ENCODE assay signal across 19 cellular contexts in the genomic region with DNA sequence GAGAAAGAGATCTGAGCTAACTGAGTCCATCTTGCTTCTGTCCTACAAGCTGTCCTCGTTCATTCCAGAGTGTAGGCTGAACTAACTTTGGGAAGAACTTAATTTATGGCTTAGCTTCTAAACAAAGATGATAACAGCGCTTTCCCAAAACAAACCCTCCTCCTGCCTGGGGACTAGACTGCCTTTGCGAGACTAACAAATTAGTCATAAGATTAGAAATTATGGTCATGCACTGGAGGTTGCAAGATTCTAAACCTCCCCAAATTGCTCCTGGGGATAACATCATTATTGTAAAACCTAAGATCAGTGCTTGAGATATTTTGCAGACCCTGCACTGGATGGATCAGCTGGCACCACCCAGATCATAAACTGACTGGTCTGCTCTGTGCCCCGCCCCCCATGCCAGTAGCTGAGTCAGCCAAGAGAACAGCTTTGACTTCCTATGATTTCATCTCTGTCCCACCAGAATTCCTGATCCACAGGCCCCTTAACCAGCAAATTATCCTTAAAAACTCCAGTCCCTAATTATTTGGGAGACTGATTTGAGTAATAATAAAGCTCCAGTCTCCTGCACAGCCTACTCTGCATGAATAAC.
A peak's percentile ranks its signal among the peaks of the same experiment; 100 is the strongest.
DNase-seq lines count a peak whose midpoint lies in the region; ATAC-seq and TF ChIP-seq lines count a peak whose summit lies in the region.
"Had no signal": no experiment of that assay in that cellular context is flagged by ENCODE, and none has a peak within 500 bp of the region (broad histone marks: within the 10 kb centered on the region; RNA-seq: fewer than 3 reads in every experiment).

No MANE protein-coding gene starts in this region.

- H3K4me3 ChIP-seq in AG04449 (ENCODE audit: low read depth, low read length) (no peak overlapping the region), HEK293 (ENCODE audit: low read depth, low read length) (no peak overlapping the region)
- H3K4me3 ChIP-seq: right lobe of liver, transverse colon had no signal

- intact Hi-C loops in activated T-helper 2 cell treated with anti-CD3 and anti-CD28 coated beads, Interferon-gamma antibody, Interleukin-2, Interleukin-4, amounts not matched to agents 10 μg/mL and 5 μg/mL and 100 μg/mL, durations not matched to agents 14 hours and 24 hours and 36 hours (cut with micrococcal nuclease) = no loop called here

- H3K9me3 ChIP-seq in HEK293 (ENCODE audit: control insufficient read depth, insufficient read depth, low read depth, low read length) = no peaks in the 10 kb centered on the region
- H3K9me3 ChIP-seq: right lobe of liver, transverse colon had no signal

- no peaks in the 10 kb centered on the region for H3K27me3 Mint-ChIP-seq in activated T-helper 2 cell treated with anti-CD3 and anti-CD28 coated beads, Interferon-gamma antibody, Interleukin-2, Interleukin-4, amounts not matched to agents 10 μg/mL and 5 μg/mL and 100 μg/mL, durations not matched to agents 14 hours and 24 hours and 36 hours (ENCODE audit: low read depth)
- H3K27me3 Mint-ChIP-seq: activated naive CD8-positive, alpha-beta T cell had no signal

- no peaks in the 10 kb centered on the region for H3K36me3 ChIP-seq in HEK293 (ENCODE audit: control insufficient read depth in 2 of 2, insufficient read depth in 1 of 2, low read length in 2 of 2)
- H3K36me3 ChIP-seq: right lobe of liver, transverse colon had no signal

- peak; percentile 5 for DNase-seq in AG04449 (ENCODE audit: low read depth, low spot score)
- DNase-seq in astrocyte of the hippocampus (ENCODE audit: low read depth, low spot score) = peak; percentile 8
- peak; percentile 23 for DNase-seq in kidney tubule cell (ENCODE audit: low spot score)
- DNase-seq in activated T-helper 2 cell treated with anti-CD3 and anti-CD28 coated beads, Interferon-gamma antibody, Interleukin-2, Interleukin-4, amounts not matched to agents 10 μg/mL and 5 μg/mL and 100 μg/mL, durations not matched to agents 14 hours and 24 hours and 36 hours (ENCODE audit: low spot score) = no peak
- DNase-seq in GOT3 (lab: John Stamatoyannopoulos, UW) = no peak
- DNase-seq in NCI-H2171 treated with DMSO at 0.1 percent for 48 hours (lab: John Stamatoyannopoulos, UW) = no peak
- DNase-seq: activated T-cell treated with anti-CD3 and anti-CD28 coated beads for 4 hours; hippocampal formation; NCI-H146; NCI-H526 treated with DMSO at 0.1 percent for 48 hours; nephron progenitor cell; right lobe of liver; stimulated activated CD4-positive, alpha-beta T cell treated with anti-CD3 and anti-CD28 coated beads, Interleukin-4, amount 100 ng/mL, for 24 hours; SW 1271; transverse colon had no signal

- POLR2A ChIA-PET in AG04449 (lab: Yijun Ruan, JAX) (interaction anchor here (0.6 kb wide), 1 partner anchor 1195 kb away, joined by 3 read pairs; no protein-coding TSS in a partner anchor), HEK293 (lab: Yijun Ruan, JAX) (no interaction called here)

- no peaks in the 10 kb centered on the region for H3K4me1 Mint-ChIP-seq in activated T-helper 2 cell treated with anti-CD3 and anti-CD28 coated beads, Interferon-gamma antibody, Interleukin-2, Interleukin-4, amounts not matched to agents 10 μg/mL and 5 μg/mL and 100 μg/mL, durations not matched to agents 14 hours and 24 hours and 36 hours (ENCODE audit: low read depth)

- no peak for ATAC-seq in HG02588 (IDR thresholded peaks at IDR 0.05; ENCODE audit: unreplicated experiment)
- ATAC-seq: right lobe of liver had no signal

- H3K4me3 Mint-ChIP-seq in activated T-helper 2 cell treated with anti-CD3 and anti-CD28 coated beads, Interferon-gamma antibody, Interleukin-2, Interleukin-4, amounts not matched to agents 10 μg/mL and 5 μg/mL and 100 μg/mL, durations not matched to agents 14 hours and 24 hours and 36 hours (ENCODE audit: low read depth) = no peak overlapping the region
- H3K4me3 Mint-ChIP-seq: activated naive CD8-positive, alpha-beta T cell; nephron progenitor cell had no signal

- peaks cover 10% of the 10 kb centered on the region for H3K4me1 ChIP-seq in HEK293 (ENCODE audit: control insufficient read depth, insufficient read depth, low read length)
- H3K4me1 ChIP-seq: right lobe of liver, transverse colon had no signal

- H3K9me3 Mint-ChIP-seq in activated T-helper 2 cell treated with anti-CD3 and anti-CD28 coated beads, Interferon-gamma antibody, Interleukin-2, Interleukin-4, amounts not matched to agents 10 μg/mL and 5 μg/mL and 100 μg/mL, durations not matched to agents 14 hours and 24 hours and 36 hours = peaks cover 48% of the 10 kb centered on the region
- H3K9me3 Mint-ChIP-seq: nephron progenitor cell had no signal

- CTCF ChIA-PET in AG04449 (lab: Yijun Ruan, JAX) (interaction anchor here (0.5 kb wide), 1 partner anchor 68 kb away, joined by 3 read pairs; no protein-coding TSS in a partner anchor), HEK293 (lab: Yijun Ruan, JAX) (interaction anchor here (1.3 kb wide), 1 partner anchor 10 kb away, joined by 4 read pairs; no protein-coding TSS in a partner anchor)

- no peak overlapping the region; the same call in 1 of the 2 replicates for H3K27ac ChIP-seq in HEK293 (ENCODE audit: extremely low read depth, low read depth, low read length)
- H3K27ac ChIP-seq: KMS-11, right lobe of liver had no signal

- no peaks in the 10 kb centered on the region for H3K36me3 Mint-ChIP-seq in activated T-helper 2 cell treated with anti-CD3 and anti-CD28 coated beads, Interferon-gamma antibody, Interleukin-2, Interleukin-4, amounts not matched to agents 10 μg/mL and 5 μg/mL and 100 μg/mL, durations not matched to agents 14 hours and 24 hours and 36 hours (ENCODE audit: low read depth)
- H3K36me3 Mint-ChIP-seq: activated naive CD8-positive, alpha-beta T cell had no signal

- TF ChIP-seq CTCF in AG04449 (IDR thresholded peaks at IDR 0.05; ENCODE audit: insufficient read depth, low read length, missing control alignments) (no peak), HEK293 (tag by site-specific recombination; IDR thresholded peaks at IDR 0.05) (no peak)

- H3K27ac Mint-ChIP-seq in activated T-helper 2 cell treated with anti-CD3 and anti-CD28 coated beads, Interferon-gamma antibody, Interleukin-2, Interleukin-4, amounts not matched to agents 10 μg/mL and 5 μg/mL and 100 μg/mL, durations not matched to agents 14 hours and 24 hours and 36 hours = no peak overlapping the region
- H3K27ac Mint-ChIP-seq: activated naive CD8-positive, alpha-beta T cell; nephron progenitor cell had no signal

TF ChIP-seq in HEK293, 187 proteins besides CTCF, POLR2A, EP300 and RAD21:
- TF ChIP-seq TRIM28 (IDR thresholded peaks at IDR 0.05; ENCODE audit: borderline replicate concordance, low read length) (peak; percentile 60; the same call in 1 of the 2 replicates), KLF7 (tag by site-specific recombination; IDR thresholded peaks at IDR 0.05; ENCODE audit: borderline replicate concordance) (no peak)

Comparison
In these comparisons a context has a peak if more than half of its experiments do, and no peak if none do; other contexts are left out.
1. DNase-seq: peak in AG04449 (single experiment), astrocyte of the hippocampus (single experiment) and kidney tubule cell (single experiment); none in activated T-helper 2 cell treated with anti-CD3 and anti-CD28 coated beads, Interferon-gamma antibody, Interleukin-2, Interleukin-4, amounts not matched to agents 10 μg/mL and 5 μg/mL and 100 μg/mL, durations not matched to agents 14 hours and 24 hours and 36 hours (single experiment), GOT3 (single experiment) and NCI-H2171 treated with DMSO at 0.1 percent for 48 hours (single experiment).